ENCODE assay signal across 1 cellular context in the genomic region with DNA sequence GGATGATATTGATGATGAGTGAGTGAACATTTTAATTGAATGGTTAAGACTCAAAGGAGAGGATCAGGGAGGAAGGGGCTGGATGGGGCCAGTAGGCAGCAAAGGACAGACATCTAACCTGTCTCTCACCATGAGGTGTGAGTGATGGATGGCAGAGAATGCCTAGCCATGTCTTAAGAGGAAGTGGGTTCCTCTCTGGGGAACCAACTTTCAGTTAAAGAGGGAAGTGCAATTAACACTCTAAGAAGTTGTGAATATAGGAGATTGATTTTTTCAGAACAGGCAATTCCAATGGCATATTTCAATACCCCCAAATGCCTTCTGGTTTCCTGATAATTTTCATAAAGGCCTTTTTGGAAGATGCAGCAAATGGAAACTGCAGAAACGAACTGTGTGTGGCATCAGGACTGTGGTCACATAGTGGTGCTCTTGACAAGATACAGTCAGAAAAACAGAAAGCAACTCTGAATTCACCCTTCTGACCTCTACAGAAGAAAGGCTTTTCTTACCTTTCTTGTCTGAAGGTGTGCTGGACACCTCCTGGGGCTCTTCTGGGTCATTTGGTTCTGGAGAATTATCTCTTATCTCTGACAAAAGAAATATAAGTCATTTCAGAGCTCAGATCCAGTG.
TF ChIP-seq lines count a peak whose summit lies in the region.

No MANE protein-coding gene starts in this region.

TF ChIP-seq in HEK293T, 16 proteins besides CTCF, POLR2A, EP300 and RAD21:
- TF ChIP-seq L3MBTL2 (conservative IDR thresholded peaks at IDR 0.05) = no peak
- TF ChIP-seq FOXA1 (IDR thresholded peaks at IDR 0.05) = no peak
- no peak for TF ChIP-seq CTBP1 (IDR thresholded peaks at IDR 0.05; ENCODE audit: borderline replicate concordance)
TF ChIP-seq in HEK293T: peak in this region for 0.
